ENCODE assay signal across 1 cellular context in the genomic region with DNA sequence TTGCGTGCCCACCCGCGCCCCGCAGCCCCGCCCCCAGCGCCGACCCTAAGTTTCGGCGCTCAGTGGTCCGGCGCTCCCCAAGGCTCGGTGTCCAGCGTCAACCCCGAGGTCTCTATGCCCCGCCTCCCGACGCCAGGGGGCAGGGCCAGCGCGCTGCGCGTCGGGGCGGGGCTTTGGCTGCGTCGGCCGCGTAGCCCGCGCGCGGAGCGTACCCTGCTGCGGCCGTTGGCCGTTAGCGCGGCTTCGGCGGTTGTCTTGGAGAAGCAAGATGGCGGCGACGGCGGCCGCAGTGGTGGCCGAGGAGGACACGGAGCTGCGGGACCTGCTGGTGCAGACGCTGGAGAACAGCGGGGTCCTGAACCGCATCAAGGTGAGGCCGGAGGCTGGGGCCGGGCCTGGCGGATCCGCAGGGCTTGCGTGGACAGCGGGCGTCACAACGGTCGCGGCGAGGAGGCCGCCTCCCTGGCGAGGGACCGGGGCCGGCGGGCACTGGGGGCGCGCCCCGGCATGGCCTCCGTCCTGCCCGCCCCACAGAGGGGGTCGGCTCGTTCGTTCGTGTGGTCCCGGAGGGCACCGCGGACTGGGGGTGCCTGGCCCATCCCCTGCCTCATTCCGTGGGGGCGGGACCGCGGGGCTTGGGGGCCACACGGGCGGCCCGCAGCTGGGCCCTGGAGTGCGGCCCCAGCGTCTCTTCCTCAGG.
A peak's percentile ranks its signal among the peaks of the same experiment; 100 is the strongest.
TF ChIP-seq lines count a peak whose summit lies in the region.

A gene with protein sequence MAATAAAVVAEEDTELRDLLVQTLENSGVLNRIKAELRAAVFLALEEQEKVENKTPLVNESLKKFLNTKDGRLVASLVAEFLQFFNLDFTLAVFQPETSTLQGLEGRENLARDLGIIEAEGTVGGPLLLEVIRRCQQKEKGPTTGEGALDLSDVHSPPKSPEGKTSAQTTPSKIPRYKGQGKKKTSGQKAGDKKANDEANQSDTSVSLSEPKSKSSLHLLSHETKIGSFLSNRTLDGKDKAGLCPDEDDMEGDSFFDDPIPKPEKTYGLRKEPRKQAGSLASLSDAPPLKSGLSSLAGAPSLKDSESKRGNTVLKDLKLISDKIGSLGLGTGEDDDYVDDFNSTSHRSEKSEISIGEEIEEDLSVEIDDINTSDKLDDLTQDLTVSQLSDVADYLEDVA (plus strand): TSS at position 253 of the 700 bp plus-strand sequence. CDS start 16 bp downstream, at position 269.

TF ChIP-seq in K562, 482 proteins besides CTCF, POLR2A, EP300 and RAD21 (continued from another document and continues in another):
- TF ChIP-seq, protein P1, sequence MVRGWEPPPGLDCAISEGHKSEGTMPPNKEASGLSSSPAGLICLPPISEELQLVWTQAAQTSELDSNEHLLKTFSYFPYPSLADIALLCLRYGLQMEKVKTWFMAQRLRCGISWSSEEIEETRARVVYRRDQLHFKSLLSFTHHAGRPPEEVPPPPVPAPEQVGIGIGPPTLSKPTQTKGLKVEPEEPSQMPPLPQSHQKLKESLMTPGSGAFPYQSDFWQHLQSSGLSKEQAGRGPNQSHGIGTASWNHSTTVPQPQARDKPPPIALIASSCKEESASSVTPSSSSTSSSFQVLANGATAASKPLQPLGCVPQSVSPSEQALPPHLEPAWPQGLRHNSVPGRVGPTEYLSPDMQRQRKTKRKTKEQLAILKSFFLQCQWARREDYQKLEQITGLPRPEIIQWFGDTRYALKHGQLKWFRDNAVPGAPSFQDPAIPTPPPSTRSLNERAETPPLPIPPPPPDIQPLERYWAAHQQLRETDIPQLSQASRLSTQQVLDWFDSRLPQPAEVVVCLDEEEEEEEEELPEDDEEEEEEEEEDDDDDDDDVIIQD (CRISPR knock-in tag; IDR thresholded peaks at IDR 0.05): no peak
- no peak for TF ChIP-seq BCOR (IDR thresholded peaks at IDR 0.05)
- TF ChIP-seq TCF7L2 (IDR thresholded peaks at IDR 0.05; ENCODE audit: low read depth, low read length): no peak
- no peak for TF ChIP-seq ZNF184 (CRISPR knock-in tag; IDR thresholded peaks at IDR 0.05)
- no peak for TF ChIP-seq RBM39 (optimal IDR thresholded peaks at IDR 0.05; ENCODE audit: low read depth, low read length)
- TF ChIP-seq ZKSCAN8 (CRISPR knock-in tag; IDR thresholded peaks at IDR 0.05): no peak
- TF ChIP-seq LEF1 (IDR thresholded peaks at IDR 0.05): no peak
- no peak for TF ChIP-seq ATF1 (CRISPR knock-in tag; IDR thresholded peaks at IDR 0.05)
- peak; percentile 67 for TF ChIP-seq ATF1 (tag; IDR thresholded peaks at IDR 0.05)
- TF ChIP-seq MEIS2 (IDR thresholded peaks at IDR 0.05; ENCODE audit: partially characterized antibody): no peak
- TF ChIP-seq, protein P2, sequence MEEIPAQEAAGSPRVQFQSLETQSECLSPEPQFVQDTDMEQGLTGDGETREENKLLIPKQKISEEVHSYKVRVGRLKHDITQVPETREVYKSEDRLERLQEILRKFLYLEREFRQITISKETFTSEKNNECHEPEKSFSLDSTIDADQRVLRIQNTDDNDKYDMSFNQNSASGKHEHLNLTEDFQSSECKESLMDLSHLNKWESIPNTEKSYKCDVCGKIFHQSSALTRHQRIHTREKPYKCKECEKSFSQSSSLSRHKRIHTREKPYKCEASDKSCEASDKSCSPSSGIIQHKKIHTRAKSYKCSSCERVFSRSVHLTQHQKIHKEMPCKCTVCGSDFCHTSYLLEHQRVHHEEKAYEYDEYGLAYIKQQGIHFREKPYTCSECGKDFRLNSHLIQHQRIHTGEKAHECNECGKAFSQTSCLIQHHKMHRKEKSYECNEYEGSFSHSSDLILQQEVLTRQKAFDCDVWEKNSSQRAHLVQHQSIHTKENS (CRISPR knock-in tag; IDR thresholded peaks at IDR 0.05): no peak
- TF ChIP-seq PHB2 (IDR thresholded peaks at IDR 0.05; ENCODE audit: low read depth): no peak
- TF ChIP-seq, protein P3, sequence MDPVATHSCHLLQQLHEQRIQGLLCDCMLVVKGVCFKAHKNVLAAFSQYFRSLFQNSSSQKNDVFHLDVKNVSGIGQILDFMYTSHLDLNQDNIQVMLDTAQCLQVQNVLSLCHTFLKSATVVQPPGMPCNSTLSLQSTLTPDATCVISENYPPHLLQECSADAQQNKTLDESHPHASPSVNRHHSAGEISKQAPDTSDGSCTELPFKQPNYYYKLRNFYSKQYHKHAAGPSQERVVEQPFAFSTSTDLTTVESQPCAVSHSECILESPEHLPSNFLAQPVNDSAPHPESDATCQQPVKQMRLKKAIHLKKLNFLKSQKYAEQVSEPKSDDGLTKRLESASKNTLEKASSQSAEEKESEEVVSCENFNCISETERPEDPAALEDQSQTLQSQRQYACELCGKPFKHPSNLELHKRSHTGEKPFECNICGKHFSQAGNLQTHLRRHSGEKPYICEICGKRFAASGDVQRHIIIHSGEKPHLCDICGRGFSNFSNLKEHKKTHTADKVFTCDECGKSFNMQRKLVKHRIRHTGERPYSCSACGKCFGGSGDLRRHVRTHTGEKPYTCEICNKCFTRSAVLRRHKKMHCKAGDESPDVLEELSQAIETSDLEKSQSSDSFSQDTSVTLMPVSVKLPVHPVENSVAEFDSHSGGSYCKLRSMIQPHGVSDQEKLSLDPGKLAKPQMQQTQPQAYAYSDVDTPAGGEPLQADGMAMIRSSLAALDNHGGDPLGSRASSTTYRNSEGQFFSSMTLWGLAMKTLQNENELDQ (CRISPR knock-in tag; IDR thresholded peaks at IDR 0.05; ENCODE audit: borderline replicate concordance): no peak
- no peak for TF ChIP-seq COPS2 (conservative IDR thresholded peaks at IDR 0.05)
- TF ChIP-seq ZNF41 (CRISPR knock-in tag; conservative IDR thresholded peaks at IDR 0.05): no peak
- no peak for TF ChIP-seq ARHGAP35 (IDR thresholded peaks at IDR 0.05; ENCODE audit: partially characterized antibody)
- TF ChIP-seq CREBBP (IDR thresholded peaks at IDR 0.05; ENCODE audit: low read depth, low read length): no peak
- no peak for TF ChIP-seq DNMT1 (IDR thresholded peaks at IDR 0.05)
- TF ChIP-seq ZEB2 (IDR thresholded peaks at IDR 0.05): no peak
- TF ChIP-seq MTA1 (IDR thresholded peaks at IDR 0.05; ENCODE audit: borderline replicate concordance): no peak
- TF ChIP-seq HDGF (IDR thresholded peaks at IDR 0.05): no peak
- no peak for TF ChIP-seq YBX1 (IDR thresholded peaks at IDR 0.05)
- TF ChIP-seq TEAD2 (tag; IDR thresholded peaks at IDR 0.05): no peak
- TF ChIP-seq MCM3 (IDR thresholded peaks at IDR 0.05): no peak
- no peak for TF ChIP-seq ZNF695 (CRISPR knock-in tag; IDR thresholded peaks at IDR 0.05)
- peak; percentile 81; the same call in 1 of the 2 replicates for TF ChIP-seq KAT7 (CRISPR knock-in tag; IDR thresholded peaks at IDR 0.05; ENCODE audit: borderline replicate concordance)
- TF ChIP-seq LCOR (CRISPR knock-in tag; IDR thresholded peaks at IDR 0.05): no peak
- TF ChIP-seq ETS2 (tag; IDR thresholded peaks at IDR 0.05; ENCODE audit: borderline replicate concordance, poor library complexity, severe bottlenecking): no peak
- TF ChIP-seq TCFL5 (CRISPR knock-in tag; conservative IDR thresholded peaks at IDR 0.05): no peak
- TF ChIP-seq, protein P4, sequence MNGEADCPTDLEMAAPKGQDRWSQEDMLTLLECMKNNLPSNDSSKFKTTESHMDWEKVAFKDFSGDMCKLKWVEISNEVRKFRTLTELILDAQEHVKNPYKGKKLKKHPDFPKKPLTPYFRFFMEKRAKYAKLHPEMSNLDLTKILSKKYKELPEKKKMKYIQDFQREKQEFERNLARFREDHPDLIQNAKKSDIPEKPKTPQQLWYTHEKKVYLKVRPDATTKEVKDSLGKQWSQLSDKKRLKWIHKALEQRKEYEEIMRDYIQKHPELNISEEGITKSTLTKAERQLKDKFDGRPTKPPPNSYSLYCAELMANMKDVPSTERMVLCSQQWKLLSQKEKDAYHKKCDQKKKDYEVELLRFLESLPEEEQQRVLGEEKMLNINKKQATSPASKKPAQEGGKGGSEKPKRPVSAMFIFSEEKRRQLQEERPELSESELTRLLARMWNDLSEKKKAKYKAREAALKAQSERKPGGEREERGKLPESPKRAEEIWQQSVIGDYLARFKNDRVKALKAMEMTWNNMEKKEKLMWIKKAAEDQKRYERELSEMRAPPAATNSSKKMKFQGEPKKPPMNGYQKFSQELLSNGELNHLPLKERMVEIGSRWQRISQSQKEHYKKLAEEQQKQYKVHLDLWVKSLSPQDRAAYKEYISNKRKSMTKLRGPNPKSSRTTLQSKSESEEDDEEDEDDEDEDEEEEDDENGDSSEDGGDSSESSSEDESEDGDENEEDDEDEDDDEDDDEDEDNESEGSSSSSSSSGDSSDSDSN (IDR thresholded peaks at IDR 0.05; ENCODE audit: borderline replicate concordance in 1 of 2, low read depth in 2 of 2, low read length in 2 of 2): peak in 1 of 2 experiments; percentile 48; a peak in 2 of 4 replicates
- TF ChIP-seq RUNX1 (IDR thresholded peaks at IDR 0.05; ENCODE audit: low read depth): no peak
- no peak for TF ChIP-seq ZNF77 (CRISPR knock-in tag; IDR thresholded peaks at IDR 0.05)
- no peak for TF ChIP-seq ZNF140 (CRISPR knock-in tag; IDR thresholded peaks at IDR 0.05)
- TF ChIP-seq, protein P5, sequence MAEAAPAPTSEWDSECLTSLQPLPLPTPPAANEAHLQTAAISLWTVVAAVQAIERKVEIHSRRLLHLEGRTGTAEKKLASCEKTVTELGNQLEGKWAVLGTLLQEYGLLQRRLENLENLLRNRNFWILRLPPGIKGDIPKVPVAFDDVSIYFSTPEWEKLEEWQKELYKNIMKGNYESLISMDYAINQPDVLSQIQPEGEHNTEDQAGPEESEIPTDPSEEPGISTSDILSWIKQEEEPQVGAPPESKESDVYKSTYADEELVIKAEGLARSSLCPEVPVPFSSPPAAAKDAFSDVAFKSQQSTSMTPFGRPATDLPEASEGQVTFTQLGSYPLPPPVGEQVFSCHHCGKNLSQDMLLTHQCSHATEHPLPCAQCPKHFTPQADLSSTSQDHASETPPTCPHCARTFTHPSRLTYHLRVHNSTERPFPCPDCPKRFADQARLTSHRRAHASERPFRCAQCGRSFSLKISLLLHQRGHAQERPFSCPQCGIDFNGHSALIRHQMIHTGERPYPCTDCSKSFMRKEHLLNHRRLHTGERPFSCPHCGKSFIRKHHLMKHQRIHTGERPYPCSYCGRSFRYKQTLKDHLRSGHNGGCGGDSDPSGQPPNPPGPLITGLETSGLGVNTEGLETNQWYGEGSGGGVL (CRISPR knock-in tag; IDR thresholded peaks at IDR 0.05): no peak
- peak; percentile 37 to 60; a peak in 2 of 4 replicates for TF ChIP-seq MAZ (CRISPR knock-in tag; conservative IDR thresholded peaks at IDR 0.05 in 1 of 2, IDR thresholded peaks at IDR 0.05 in 1 of 2)
- no peak for TF ChIP-seq TAL1 (IDR thresholded peaks at IDR 0.05)
- TF ChIP-seq CHD2 (IDR thresholded peaks at IDR 0.05; ENCODE audit: low read depth, low read length): no peak
- TF ChIP-seq, protein P6, sequence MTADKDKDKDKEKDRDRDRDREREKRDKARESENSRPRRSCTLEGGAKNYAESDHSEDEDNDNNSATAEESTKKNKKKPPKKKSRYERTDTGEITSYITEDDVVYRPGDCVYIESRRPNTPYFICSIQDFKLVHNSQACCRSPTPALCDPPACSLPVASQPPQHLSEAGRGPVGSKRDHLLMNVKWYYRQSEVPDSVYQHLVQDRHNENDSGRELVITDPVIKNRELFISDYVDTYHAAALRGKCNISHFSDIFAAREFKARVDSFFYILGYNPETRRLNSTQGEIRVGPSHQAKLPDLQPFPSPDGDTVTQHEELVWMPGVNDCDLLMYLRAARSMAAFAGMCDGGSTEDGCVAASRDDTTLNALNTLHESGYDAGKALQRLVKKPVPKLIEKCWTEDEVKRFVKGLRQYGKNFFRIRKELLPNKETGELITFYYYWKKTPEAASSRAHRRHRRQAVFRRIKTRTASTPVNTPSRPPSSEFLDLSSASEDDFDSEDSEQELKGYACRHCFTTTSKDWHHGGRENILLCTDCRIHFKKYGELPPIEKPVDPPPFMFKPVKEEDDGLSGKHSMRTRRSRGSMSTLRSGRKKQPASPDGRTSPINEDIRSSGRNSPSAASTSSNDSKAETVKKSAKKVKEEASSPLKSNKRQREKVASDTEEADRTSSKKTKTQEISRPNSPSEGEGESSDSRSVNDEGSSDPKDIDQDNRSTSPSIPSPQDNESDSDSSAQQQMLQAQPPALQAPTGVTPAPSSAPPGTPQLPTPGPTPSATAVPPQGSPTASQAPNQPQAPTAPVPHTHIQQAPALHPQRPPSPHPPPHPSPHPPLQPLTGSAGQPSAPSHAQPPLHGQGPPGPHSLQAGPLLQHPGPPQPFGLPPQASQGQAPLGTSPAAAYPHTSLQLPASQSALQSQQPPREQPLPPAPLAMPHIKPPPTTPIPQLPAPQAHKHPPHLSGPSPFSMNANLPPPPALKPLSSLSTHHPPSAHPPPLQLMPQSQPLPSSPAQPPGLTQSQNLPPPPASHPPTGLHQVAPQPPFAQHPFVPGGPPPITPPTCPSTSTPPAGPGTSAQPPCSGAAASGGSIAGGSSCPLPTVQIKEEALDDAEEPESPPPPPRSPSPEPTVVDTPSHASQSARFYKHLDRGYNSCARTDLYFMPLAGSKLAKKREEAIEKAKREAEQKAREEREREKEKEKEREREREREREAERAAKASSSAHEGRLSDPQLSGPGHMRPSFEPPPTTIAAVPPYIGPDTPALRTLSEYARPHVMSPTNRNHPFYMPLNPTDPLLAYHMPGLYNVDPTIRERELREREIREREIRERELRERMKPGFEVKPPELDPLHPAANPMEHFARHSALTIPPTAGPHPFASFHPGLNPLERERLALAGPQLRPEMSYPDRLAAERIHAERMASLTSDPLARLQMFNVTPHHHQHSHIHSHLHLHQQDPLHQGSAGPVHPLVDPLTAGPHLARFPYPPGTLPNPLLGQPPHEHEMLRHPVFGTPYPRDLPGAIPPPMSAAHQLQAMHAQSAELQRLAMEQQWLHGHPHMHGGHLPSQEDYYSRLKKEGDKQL (CRISPR knock-in tag; IDR thresholded peaks at IDR 0.05; ENCODE audit: borderline replicate concordance): no peak
- TF ChIP-seq SRSF1 (IDR thresholded peaks at IDR 0.05; ENCODE audit: low read depth, low read length): no peak
- TF ChIP-seq PHF21A (IDR thresholded peaks at IDR 0.05; ENCODE audit: borderline replicate concordance, low read depth): no peak
- TF ChIP-seq, protein P7, sequence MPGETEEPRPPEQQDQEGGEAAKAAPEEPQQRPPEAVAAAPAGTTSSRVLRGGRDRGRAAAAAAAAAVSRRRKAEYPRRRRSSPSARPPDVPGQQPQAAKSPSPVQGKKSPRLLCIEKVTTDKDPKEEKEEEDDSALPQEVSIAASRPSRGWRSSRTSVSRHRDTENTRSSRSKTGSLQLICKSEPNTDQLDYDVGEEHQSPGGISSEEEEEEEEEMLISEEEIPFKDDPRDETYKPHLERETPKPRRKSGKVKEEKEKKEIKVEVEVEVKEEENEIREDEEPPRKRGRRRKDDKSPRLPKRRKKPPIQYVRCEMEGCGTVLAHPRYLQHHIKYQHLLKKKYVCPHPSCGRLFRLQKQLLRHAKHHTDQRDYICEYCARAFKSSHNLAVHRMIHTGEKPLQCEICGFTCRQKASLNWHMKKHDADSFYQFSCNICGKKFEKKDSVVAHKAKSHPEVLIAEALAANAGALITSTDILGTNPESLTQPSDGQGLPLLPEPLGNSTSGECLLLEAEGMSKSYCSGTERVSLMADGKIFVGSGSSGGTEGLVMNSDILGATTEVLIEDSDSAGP (CRISPR knock-in tag; IDR thresholded peaks at IDR 0.05): no peak
- TF ChIP-seq PURB (CRISPR knock-in tag; IDR thresholded peaks at IDR 0.05; ENCODE audit: low read depth): no peak
- TF ChIP-seq ELF1 (tag; IDR thresholded peaks at IDR 0.05): no peak
- peak; percentile 87 for TF ChIP-seq ZBTB1 (CRISPR knock-in tag; IDR thresholded peaks at IDR 0.05; ENCODE audit: borderline replicate concordance, low read depth)
- no peak for TF ChIP-seq ZNF589 (CRISPR knock-in tag; IDR thresholded peaks at IDR 0.05; ENCODE audit: low read depth)
